8 cellular contexts compared by ENCODE assay signal in the genomic region with DNA sequence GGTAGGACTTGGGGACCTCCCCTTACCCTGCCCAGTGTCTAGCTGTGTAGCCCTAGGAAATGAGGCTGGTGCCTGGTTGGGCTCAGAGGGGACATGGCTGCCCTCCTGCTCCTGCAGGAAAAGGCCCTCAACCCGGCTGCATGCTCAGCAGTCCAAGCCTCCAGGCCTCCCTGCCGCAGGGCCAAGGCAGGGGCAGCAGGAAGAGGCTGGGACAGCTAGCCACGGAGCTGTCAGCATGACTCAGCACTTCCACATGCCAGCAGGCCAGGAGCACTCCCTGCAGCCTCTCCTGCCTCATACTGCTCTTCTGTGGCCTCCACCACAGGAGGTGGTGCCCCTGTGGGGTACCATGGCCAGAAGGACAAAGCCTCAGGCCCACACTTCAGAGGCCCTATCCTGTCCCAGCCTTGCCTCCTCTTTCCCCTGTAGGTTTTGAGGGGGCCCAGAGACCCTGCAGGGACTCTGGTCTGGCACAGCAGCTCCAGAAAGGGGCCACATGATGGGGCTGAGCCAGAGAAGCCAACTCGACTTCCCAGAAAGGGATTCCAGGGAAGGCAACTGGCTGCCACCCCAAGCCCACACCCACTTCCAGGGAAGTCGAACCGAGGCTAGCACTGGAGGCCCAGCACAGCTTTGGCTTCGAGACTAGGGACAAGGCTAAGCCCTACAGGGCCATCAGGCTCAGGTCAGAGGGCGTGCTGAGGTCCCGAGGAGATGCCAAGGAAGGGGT. TPM values are rescaled to one million over a fixed set of nuclear protein-coding genes. Genes with fewer than 3 reads are reported as not detected.
DNase-seq lines count a peak whose midpoint lies in the region; ATAC-seq and TF ChIP-seq lines count a peak whose summit lies in the region.

No MANE protein-coding gene starts in this region.

- DNase-seq in AG04450 (ENCODE audit: low read depth, low spot score) (peak; percentile 72), HUDEP-2 (lab: John Stamatoyannopoulos, UW; ENCODE audit: unreplicated experiment in 76 of 76) (peak in 66 of 76 experiments; percentile 4 to 79 (median 46)), glomerular visceral epithelial cell (ENCODE audit: extremely low spot score) (peak; percentile 85), posterior cingulate gyrus (peak; percentile 41 to 94 (median 61)), GM13977 (ENCODE audit: low spot score) (no peak), NCI-H1048 (lab: John Stamatoyannopoulos, UW) (no peak)
- no peak for DNase-seq in activated T-helper 1 cell treated with anti-CD3 and anti-CD28 coated beads, Interleukin-12 subunit alpha, Interleukin-12 subunit beta, Interleukin-2, Interleukin-4 antibody, amounts not matched to agents 30 ng/mL and 10 ng/mL and 1 ng/mL, durations not matched to agents 14 hours and 24 hours and 36 hours (ENCODE audit: low spot score)

- H3K27me3 Mint-ChIP-seq in activated T-helper 1 cell treated with anti-CD3 and anti-CD28 coated beads, Interleukin-12 subunit alpha, Interleukin-12 subunit beta, Interleukin-2, Interleukin-4 antibody, amounts not matched to agents 30 ng/mL and 10 ng/mL and 1 ng/mL, durations not matched to agents 14 hours and 24 hours and 36 hours (ENCODE audit: insufficient read depth), result no peaks in the 10 kb centered on the region

- CTCF ChIA-PET in AG04450 (lab: Charles Lee), result interaction anchor here (1.2 to 4.5 kb wide), 3 partner anchors 16 to 474 kb away, joined by 3 to 28 read pairs (median 4); no protein-coding TSS in a partner anchor

- peaks cover 29% of the 10 kb centered on the region for H3K36me3 Mint-ChIP-seq in activated T-helper 1 cell treated with anti-CD3 and anti-CD28 coated beads, Interleukin-12 subunit alpha, Interleukin-12 subunit beta, Interleukin-2, Interleukin-4 antibody, amounts not matched to agents 30 ng/mL and 10 ng/mL and 1 ng/mL, durations not matched to agents 14 hours and 24 hours and 36 hours (ENCODE audit: low read depth)

- H3K9me3 Mint-ChIP-seq in activated T-helper 1 cell treated with anti-CD3 and anti-CD28 coated beads, Interleukin-12 subunit alpha, Interleukin-12 subunit beta, Interleukin-2, Interleukin-4 antibody, amounts not matched to agents 30 ng/mL and 10 ng/mL and 1 ng/mL, durations not matched to agents 14 hours and 24 hours and 36 hours, result no peaks in the 10 kb centered on the region

- intact Hi-C loops in activated T-helper 1 cell treated with anti-CD3 and anti-CD28 coated beads, Interleukin-12 subunit alpha, Interleukin-12 subunit beta, Interleukin-2, Interleukin-4 antibody, amounts not matched to agents 30 ng/mL and 10 ng/mL and 1 ng/mL, durations not matched to agents 14 hours and 24 hours and 36 hours (cut with micrococcal nuclease), result no loop called here
- intact Hi-C loops in posterior cingulate gyrus (cut with DNase I), result no loop called here

- H3K27ac Mint-ChIP-seq in activated T-helper 1 cell treated with anti-CD3 and anti-CD28 coated beads, Interleukin-12 subunit alpha, Interleukin-12 subunit beta, Interleukin-2, Interleukin-4 antibody, amounts not matched to agents 30 ng/mL and 10 ng/mL and 1 ng/mL, durations not matched to agents 14 hours and 24 hours and 36 hours, result peak overlapping the region; percentile 71

- H3K9me3 ChIP-seq in AG04450 (ENCODE audit: control insufficient read depth, insufficient read depth, low read length), result no peaks in the 10 kb centered on the region

- POLR2A ChIA-PET in AG04450 (lab: Yijun Ruan, JAX), result no interaction called here

- peak overlapping the region; percentile 94 for H3K27ac ChIP-seq in AG04450 (ENCODE audit: low read depth, low read length)

- no peak for TF ChIP-seq CTCF in AG04450 (IDR thresholded peaks at IDR 0.05; ENCODE audit: low read depth, low read length)
- no peak for TF ChIP-seq CTCF in GM13977 (IDR thresholded peaks at IDR 0.05; ENCODE audit: extremely low read depth, insufficient read depth, missing control alignments)

- H3K4me3 ChIP-seq in AG04450 (ENCODE audit: low read depth, low read length), result no peak overlapping the region

- no peak for ATAC-seq in HG03571 (IDR thresholded peaks at IDR 0.05; ENCODE audit: unreplicated experiment)

- no peaks in the 10 kb centered on the region for H3K27me3 ChIP-seq in AG04450 (ENCODE audit: control insufficient read depth, insufficient read depth, low read length)

- no peak overlapping the region for H3K4me3 Mint-ChIP-seq in activated T-helper 1 cell treated with anti-CD3 and anti-CD28 coated beads, Interleukin-12 subunit alpha, Interleukin-12 subunit beta, Interleukin-2, Interleukin-4 antibody, amounts not matched to agents 30 ng/mL and 10 ng/mL and 1 ng/mL, durations not matched to agents 14 hours and 24 hours and 36 hours

- H3K4me1 Mint-ChIP-seq in activated T-helper 1 cell treated with anti-CD3 and anti-CD28 coated beads, Interleukin-12 subunit alpha, Interleukin-12 subunit beta, Interleukin-2, Interleukin-4 antibody, amounts not matched to agents 30 ng/mL and 10 ng/mL and 1 ng/mL, durations not matched to agents 14 hours and 24 hours and 36 hours (ENCODE audit: low read depth), result peaks cover 16% of the 10 kb centered on the region

- in situ Hi-C loops in GM13977 (cut with MboI; ENCODE audit: low pct_unique_long_range_greater_than_20kb, low sequenced_read_pairs, unreplicated experiment), result no loop called here

RNA-seq across cellular contexts. Expression of gene TKT, which starts 19.5 kb away (rescaled TPM):
- 220 and 319 TPM in 2 replicates for polyA plus RNA-seq in AG04450 (2011; rRNA removed)
- 238 and 315 TPM in 2 replicates for polyA minus RNA-seq in AG04450 (2011; rRNA and poly(A)+ RNA removed)
- 332 and 351 TPM in 2 replicates for total RNA-seq in activated T-helper 1 cell treated with anti-CD3 and anti-CD28 coated beads, Interleukin-12 subunit alpha, Interleukin-12 subunit beta, Interleukin-2, Interleukin-4 antibody, amounts not matched to agents 30 ng/mL and 10 ng/mL and 1 ng/mL, durations not matched to agents 14 hours and 24 hours and 36 hours

Comparison
In these comparisons a context has a peak if more than half of its experiments do, and no peak if none do; other contexts are left out.
1. DNase-seq: peak in AG04450 (single experiment), HUDEP-2 (66 of 76), glomerular visceral epithelial cell (single experiment) and posterior cingulate gyrus (10 of 10); none in activated T-helper 1 cell treated with anti-CD3 and anti-CD28 coated beads, Interleukin-12 subunit alpha, Interleukin-12 subunit beta, Interleukin-2, Interleukin-4 antibody, amounts not matched to agents 30 ng/mL and 10 ng/mL and 1 ng/mL, durations not matched to agents 14 hours and 24 hours and 36 hours (single experiment), GM13977 (single experiment) and NCI-H1048 (single experiment).